13 cellular contexts compared by ENCODE assay signal in the genomic region with DNA sequence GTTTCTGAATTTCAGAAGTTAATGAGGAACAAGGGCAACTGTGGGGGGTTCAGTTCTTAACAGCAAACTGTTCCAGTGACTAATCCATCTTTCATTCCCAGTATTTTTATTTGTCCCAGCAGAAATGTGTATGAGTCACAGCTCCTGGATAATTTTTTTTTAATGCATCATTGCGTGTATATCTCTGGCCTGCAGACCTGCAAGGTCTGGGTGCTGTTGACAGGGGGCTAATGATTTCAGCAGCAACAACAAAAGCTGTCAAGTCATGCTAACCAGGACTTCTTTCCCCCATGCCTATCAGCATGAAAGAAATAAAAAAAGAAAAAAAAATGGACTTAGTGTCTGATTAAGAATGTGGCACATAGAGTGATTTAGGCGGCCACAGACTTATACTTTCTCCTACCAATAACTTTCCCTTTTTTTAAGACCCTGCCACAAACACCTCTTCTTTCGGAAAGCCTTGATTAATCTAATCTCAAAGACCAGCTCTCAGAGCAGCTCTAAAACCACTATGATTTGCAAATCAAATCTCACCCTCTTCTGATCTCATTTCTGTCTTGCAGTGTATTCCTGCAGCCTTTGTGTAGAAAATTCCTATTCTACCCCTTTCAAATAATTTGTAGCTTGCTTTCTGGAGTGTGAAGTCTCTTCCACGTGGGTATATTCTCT. TPM values are rescaled to one million over a fixed set of nuclear protein-coding genes. Genes with fewer than 3 reads are reported as not detected.
DNase-seq lines count a peak whose midpoint lies in the region; ATAC-seq, FAIRE-seq and TF ChIP-seq lines count a peak whose summit lies in the region.
"Had no signal": no experiment of that assay in that cellular context is flagged by ENCODE, and none has a peak within 500 bp of the region (broad histone marks: within the 10 kb centered on the region; RNA-seq: fewer than 3 reads in every experiment).

No MANE protein-coding gene starts in this region.

- H3K4me3 ChIP-seq in astrocyte (ENCODE audit: insufficient read depth, low read depth, low read length): no peak overlapping the region
- H3K4me3 ChIP-seq in kidney epithelial cell (ENCODE audit: low read depth, low read length): no peak overlapping the region
- H3K4me3 ChIP-seq: pancreas had no signal

- H3K9me3 ChIP-seq in astrocyte (ENCODE audit: insufficient read depth, low read depth, low read length): no peaks in the 10 kb centered on the region
- H3K9me3 ChIP-seq: pancreas had no signal

- no peak overlapping the region for H2AFZ ChIP-seq in astrocyte (ENCODE audit: low read depth, low read length)

- peak; percentile 78 for DNase-seq in AG20443 (ENCODE audit: low spot score)
- DNase-seq in LHCN-M2 (ENCODE audit: low read depth): peak; percentile 94
- peak; percentile 84 for DNase-seq in astrocyte (ENCODE audit: low read depth)
- peak; percentile 39 for DNase-seq in kidney epithelial cell (ENCODE audit: low read depth)
- no peak for DNase-seq in NCI-H2196 treated with DMSO at 0.1 percent for 48 hours (lab: John Stamatoyannopoulos, UW; ENCODE audit: unreplicated experiment)
- DNase-seq in NCI-H2107 (lab: John Stamatoyannopoulos, UW): no peak
- DNase-seq in GM10266 (ENCODE audit: extremely low spot score): no peak
- DNase-seq: activated CD4-positive, alpha-beta memory T cell treated with anti-CD3 and anti-CD28 coated beads for 36 hours; CD4-positive, alpha-beta T cell; pancreas had no signal

- ATAC-seq in GM21825 (IDR thresholded peaks at IDR 0.05; ENCODE audit: unreplicated experiment): no peak
- ATAC-seq: pancreas had no signal

- no peak overlapping the region for H3K4me3 Mint-ChIP-seq in astrocyte (ENCODE audit: unreplicated experiment)
- H3K4me3 Mint-ChIP-seq: activated CD4-positive, alpha-beta memory T cell treated with anti-CD3 and anti-CD28 coated beads for 36 hours; activated naive CD8-positive, alpha-beta T cell; CD4-positive, alpha-beta T cell had no signal

- H4K20me1 ChIP-seq in astrocyte (ENCODE audit: insufficient read depth, low read length): no peaks in the 10 kb centered on the region

- peak overlapping the region; percentile 69 for H3K4me2 ChIP-seq in astrocyte (ENCODE audit: low read length)

- H3K36me3 Mint-ChIP-seq in astrocyte (ENCODE audit: low read depth, unreplicated experiment): no peaks in the 10 kb centered on the region
- H3K36me3 Mint-ChIP-seq: activated CD4-positive, alpha-beta memory T cell treated with anti-CD3 and anti-CD28 coated beads for 36 hours; activated naive CD8-positive, alpha-beta T cell had no signal

- H3K27me3 Mint-ChIP-seq in astrocyte (ENCODE audit: low read depth, unreplicated experiment): peaks cover 15% of the 10 kb centered on the region
- H3K27me3 Mint-ChIP-seq: activated CD4-positive, alpha-beta memory T cell treated with anti-CD3 and anti-CD28 coated beads for 36 hours; activated naive CD8-positive, alpha-beta T cell; CD4-positive, alpha-beta T cell had no signal

- H3K9ac ChIP-seq in astrocyte (ENCODE audit: low read length): no peak overlapping the region

- peak; percentile 13 for FAIRE-seq in astrocyte (lab: Jason Lieb, UNC)
- FAIRE-seq: islet of Langerhans, pancreas had no signal

- H3K4me1 Mint-ChIP-seq in astrocyte (ENCODE audit: low read depth, unreplicated experiment): peaks cover 9% of the 10 kb centered on the region

- no peak overlapping the region for H3K27ac Mint-ChIP-seq in astrocyte (ENCODE audit: unreplicated experiment)
- H3K27ac Mint-ChIP-seq: activated CD4-positive, alpha-beta memory T cell treated with anti-CD3 and anti-CD28 coated beads for 36 hours; activated naive CD8-positive, alpha-beta T cell; CD4-positive, alpha-beta T cell had no signal

- TF ChIP-seq CTCF in astrocyte (IDR thresholded peaks at IDR 0.05; ENCODE audit: insufficient read depth, low read depth, low read length) (no peak), kidney epithelial cell (IDR thresholded peaks at IDR 0.05; ENCODE audit: insufficient read depth, low read length, poor library complexity, severe bottlenecking) (no peak), GM10266 (IDR thresholded peaks at IDR 0.05; ENCODE audit: control insufficient read depth, insufficient read depth, low read depth, missing control alignments) (no peak)

- H3K9me3 Mint-ChIP-seq in astrocyte (ENCODE audit: unreplicated experiment): no peaks in the 10 kb centered on the region
- H3K9me3 Mint-ChIP-seq: activated CD4-positive, alpha-beta memory T cell treated with anti-CD3 and anti-CD28 coated beads for 36 hours; CD4-positive, alpha-beta T cell had no signal

- H3K27me3 ChIP-seq in astrocyte (ENCODE audit: insufficient read depth, low read length): no peaks in the 10 kb centered on the region
- no peaks in the 10 kb centered on the region for H3K27me3 ChIP-seq in kidney epithelial cell (ENCODE audit: control insufficient read depth, insufficient read depth, low read length)
- H3K27me3 ChIP-seq: pancreas had no signal

- no peaks in the 10 kb centered on the region for H3K79me2 ChIP-seq in astrocyte (ENCODE audit: insufficient read depth, low read length)

- peaks cover 20% of the 10 kb centered on the region for H3K4me1 ChIP-seq in astrocyte (ENCODE audit: insufficient read depth, low read length)
- H3K4me1 ChIP-seq: pancreas had no signal

- no peaks in the 10 kb centered on the region for H3K36me3 ChIP-seq in astrocyte (ENCODE audit: insufficient read depth, low read length)
- no peaks in the 10 kb centered on the region for H3K36me3 ChIP-seq in kidney epithelial cell (ENCODE audit: control insufficient read depth, insufficient read depth, low read length)
- H3K36me3 ChIP-seq: pancreas had no signal

- peak overlapping the region; percentile 25 for H3K27ac ChIP-seq in astrocyte (ENCODE audit: low read depth, low read length)
- H3K27ac ChIP-seq: pancreas had no signal

RNA-seq across cellular contexts. Expression of gene PREX1, which starts 14.2 kb away (rescaled TPM):
- total RNA-seq in LHCN-M2 (2014; rRNA removed) (28.1 and 28.7 TPM in 2 replicates), astrocyte (2.0 and 3.5 TPM in 2 replicates), kidney epithelial cell (3.1 and 3.5 TPM in 2 replicates)
- 5.3 TPM for polyA plus RNA-seq in LHCN-M2 (2012)

Comparison
In these comparisons a context has a peak if more than half of its experiments do, and no peak if none do; other contexts are left out.
1. DNase-seq: peak in AG20443 (single experiment), LHCN-M2 (single experiment), astrocyte (single experiment) and kidney epithelial cell (single experiment); none in NCI-H2196 treated with DMSO at 0.1 percent for 48 hours (single experiment), NCI-H2107 (single experiment) and GM10266 (single experiment).